Comparison of ENCODE assay signal across 8 cellular contexts in genomic region chr6:98946877-98947410, GRCh38. TPM values are rescaled to one million over a fixed set of nuclear protein-coding genes. Genes with fewer than 3 reads are reported as not detected.
DNase-seq lines count a peak whose midpoint lies in the region; ATAC-seq, FAIRE-seq and TF ChIP-seq lines count a peak whose summit lies in the region.

No MANE protein-coding gene starts in this region.

- no peak for FAIRE-seq in frontal cortex (lab: Jason Lieb, UNC)

- H3K36me3 Mint-ChIP-seq in IgD-negative memory B cell (peaks cover 6% of the 10 kb centered on the region), brain (peaks cover 27% of the 10 kb centered on the region)
- peaks cover 14% of the 10 kb centered on the region for H3K36me3 Mint-ChIP-seq in T-helper 1 cell treated with Interleukin-12 subunit alpha and Interleukin-12 subunit beta and Interleukin-4 antibody, amounts not matched to agents 30 μg/mL and 1 μg/mL, for 36 hours (ENCODE audit: low read depth)

- peaks cover 0 to 2% (median 1%) of the 10 kb centered on the region in 3 donors for H3K9me3 Mint-ChIP-seq in IgD-negative memory B cell
- H3K9me3 Mint-ChIP-seq in T-helper 1 cell treated with Interleukin-12 subunit alpha and Interleukin-12 subunit beta and Interleukin-4 antibody, amounts not matched to agents 30 μg/mL and 1 μg/mL, for 36 hours = peaks cover 11% of the 10 kb centered on the region
- peaks cover 19 to 35% (median 34%) of the 10 kb centered on the region in 5 experiments for H3K9me3 Mint-ChIP-seq in brain

- peaks cover 23 to 31% (median 26%) of the 10 kb centered on the region in 3 donors for H3K4me1 Mint-ChIP-seq in IgD-negative memory B cell
- peaks cover 13% of the 10 kb centered on the region for H3K4me1 Mint-ChIP-seq in T-helper 1 cell treated with Interleukin-12 subunit alpha and Interleukin-12 subunit beta and Interleukin-4 antibody, amounts not matched to agents 30 μg/mL and 1 μg/mL, for 36 hours (ENCODE audit: low read depth)
- peaks cover 26% of the 10 kb centered on the region for H3K4me1 Mint-ChIP-seq in brain

- H3K4me3 Mint-ChIP-seq in IgD-negative memory B cell (peak overlapping the region; percentile 94 to 98 (median 94)), brain (peak overlapping the region; percentile 85 to 93 (median 91))
- H3K4me3 Mint-ChIP-seq in T-helper 1 cell treated with Interleukin-12 subunit alpha and Interleukin-12 subunit beta and Interleukin-4 antibody, amounts not matched to agents 30 μg/mL and 1 μg/mL, for 36 hours = peak overlapping the region; percentile 90

- peaks cover 1% of the 10 kb centered on the region for H3K27me3 Mint-ChIP-seq in IgD-negative memory B cell
- peaks cover 26% of the 10 kb centered on the region for H3K27me3 Mint-ChIP-seq in T-helper 1 cell treated with Interleukin-12 subunit alpha and Interleukin-12 subunit beta and Interleukin-4 antibody, amounts not matched to agents 30 μg/mL and 1 μg/mL, for 36 hours (ENCODE audit: low read depth)
- no peaks in the 10 kb centered on the region for H3K27me3 Mint-ChIP-seq in brain

- no peak for TF ChIP-seq CTCF in brain (conservative IDR thresholded peaks at IDR 0.05)

- DNase-seq in DMS79 treated with DMSO at 0.1 percent for 48 hours (lab: John Stamatoyannopoulos, UW) (peak; percentile 78), kidney tubule cell (ENCODE audit: low spot score) (peak; percentile 59), frontal cortex (ENCODE audit: low spot score in 2 of 2) (no peak)
- peak; percentile 32 to 43 for DNase-seq in stimulated activated CD4-positive, alpha-beta T cell treated with anti-CD3 and anti-CD28 coated beads, Interleukin-2, amount 100 ng/mL, for 24 hours

- ATAC-seq in GM21717 (IDR thresholded peaks at IDR 0.05; ENCODE audit: unreplicated experiment) = peak; percentile 25

- H3K27ac Mint-ChIP-seq in IgD-negative memory B cell = peak overlapping the region; percentile 91 to 96 (median 92)
- peak overlapping the region; percentile 89 for H3K27ac Mint-ChIP-seq in T-helper 1 cell treated with Interleukin-12 subunit alpha and Interleukin-12 subunit beta and Interleukin-4 antibody, amounts not matched to agents 30 μg/mL and 1 μg/mL, for 36 hours
- H3K27ac Mint-ChIP-seq in brain = peak overlapping the region; percentile 86 to 98 (median 90)

RNA-seq across cellular contexts. Expression of gene FBXL4, which starts 0.8 kb away (rescaled TPM):
- polyA plus RNA-seq in IgD-negative memory B cell (9.7 TPM), brain (ENCODE audit: insufficient read depth, low read depth, low replicate concordance) (7.4 TPM)
- total RNA-seq in frontal cortex = 24.9 TPM

Comparison
In these comparisons a context has a peak if more than half of its experiments do, and no peak if none do; other contexts are left out.
1. DNase-seq: peak in DMS79 treated with DMSO at 0.1 percent for 48 hours (single experiment), kidney tubule cell (single experiment) and stimulated activated CD4-positive, alpha-beta T cell treated with anti-CD3 and anti-CD28 coated beads, Interleukin-2, amount 100 ng/mL, for 24 hours (2 of 2); none in frontal cortex (0 of 2).
2. Peak in every context shown above with its lines, with median percentiles within 50 percentile points of each other: H3K27ac Mint-ChIP-seq and H3K4me3 Mint-ChIP-seq.